21 cellular contexts compared by ENCODE assay signal in the genomic region with DNA sequence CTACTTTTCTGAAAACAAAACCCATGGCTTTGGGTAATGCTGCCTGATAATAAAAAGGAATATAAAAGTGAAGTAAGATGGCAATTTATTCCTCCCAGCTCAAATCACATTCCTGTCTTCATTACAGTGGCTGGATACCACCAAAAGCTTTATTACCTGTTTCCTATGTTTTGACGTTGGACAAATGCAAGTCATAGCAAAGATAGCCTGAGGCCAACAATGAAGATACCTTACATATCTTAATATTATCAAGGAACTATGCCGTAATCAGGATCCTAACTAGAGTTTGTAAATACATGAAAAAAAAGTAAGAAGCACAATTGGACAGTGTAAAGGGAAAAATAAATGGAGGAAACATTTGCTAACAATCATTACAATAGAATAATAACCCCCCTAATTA.
DNase-seq lines count a peak whose midpoint lies in the region; ATAC-seq and TF ChIP-seq lines count a peak whose summit lies in the region.
"Had no signal": no experiment of that assay in that cellular context is flagged by ENCODE, and none has a peak within 500 bp of the region (broad histone marks: within the 10 kb centered on the region; RNA-seq: fewer than 3 reads in every experiment).

No MANE protein-coding gene starts in this region.

- H3K27ac Mint-ChIP-seq in activated naive CD8-positive, alpha-beta T cell treated with anti-CD3 and anti-CD28 coated beads, Interleukin-2, amount 50 U/mL, for 24 hours = no peak overlapping the region
- H3K27ac Mint-ChIP-seq: CD14-positive monocyte, GM23338, IgD-negative memory B cell had no signal

- H3K79me2 ChIP-seq in PC-3 (ENCODE audit: low read length) = no peaks in the 10 kb centered on the region

- H3K4me2 ChIP-seq in PC-3 (ENCODE audit: low read length) = peak overlapping the region; percentile 22; the same call in 1 of the 2 replicates
- H3K4me2 ChIP-seq: GM23338 had no signal

- H3K9me2 ChIP-seq in PC-3 (replicated peaks; ENCODE audit: low read length) = no peaks in the 10 kb centered on the region

- H3F3A ChIP-seq in PC-3 (ENCODE audit: low read length, unreplicated experiment) = no peaks in the 10 kb centered on the region

- H3K36me3 ChIP-seq in PC-3 (ENCODE audit: low read depth, low read length) (no peaks in the 10 kb centered on the region), body of pancreas (replicated peaks in 1 of 2; ENCODE audit: insufficient read depth in 1 of 2, low read depth in 2 of 2) (no peaks in the 10 kb centered on the region), left lung (no peaks in the 10 kb centered on the region)
- H3K36me3 ChIP-seq: MG63 had no signal

- BruUV-seq in PC-3 (replicated peaks; lab: Mats Ljungman, UMichigan) = no TSS peak

- intact Hi-C loops in PC-3 (cut with micrococcal nuclease) = no loop called here
- intact Hi-C loops in body of pancreas (cut with DNase I) = no loop called here
- intact Hi-C loops in left lung (cut with DNase I) = no loop called here

- H3K4me3 Mint-ChIP-seq in activated naive CD8-positive, alpha-beta T cell treated with anti-CD3 and anti-CD28 coated beads, Interleukin-2, amount 50 U/mL, for 24 hours = no peak overlapping the region
- H3K4me3 Mint-ChIP-seq: CD14-positive monocyte, GM23338, IgD-negative memory B cell had no signal

- no peaks in the 10 kb centered on the region for H3K36me3 Mint-ChIP-seq in activated naive CD8-positive, alpha-beta T cell treated with anti-CD3 and anti-CD28 coated beads, Interleukin-2, amount 50 U/mL, for 24 hours (ENCODE audit: low read depth)
- H3K36me3 Mint-ChIP-seq: CD14-positive monocyte, IgD-negative memory B cell had no signal

- TF ChIP-seq POLR2A in body of pancreas (IDR thresholded peaks at IDR 0.05) = no peak

- TF ChIP-seq CTCF in PC-3 (conservative IDR thresholded peaks at IDR 0.05; ENCODE audit: low read depth, low read length) (no peak), body of pancreas (IDR thresholded peaks at IDR 0.05) (no peak), left lung (IDR thresholded peaks at IDR 0.05) (no peak)

- H3K9me3 Mint-ChIP-seq in activated naive CD8-positive, alpha-beta T cell treated with anti-CD3 and anti-CD28 coated beads, Interleukin-2, amount 50 U/mL, for 24 hours = no peaks in the 10 kb centered on the region
- H3K9me3 Mint-ChIP-seq: CD14-positive monocyte, GM23338 had no signal

- H3K9me3 ChIP-seq in PC-3 (ENCODE audit: low read length) (0 out of 2 replicates have a peak, but pooled peaks cover 4% of the 10 kb centered on the region), body of pancreas (no peaks in the 10 kb centered on the region), left lung (no peaks in the 10 kb centered on the region)
- H3K9me3 ChIP-seq: MG63 had no signal

- no peak overlapping the region for H3K4me3 ChIP-seq in PC-3 (ENCODE audit: low read length)
- no peak overlapping the region for H3K4me3 ChIP-seq in body of pancreas
- no peak overlapping the region for H3K4me3 ChIP-seq in left lung
- H3K4me3 ChIP-seq: GM12878, GM23338, MG63 had no signal

- H4K20me1 ChIP-seq in PC-3 (ENCODE audit: low read length) = no peaks in the 10 kb centered on the region

- H3K4me1 ChIP-seq in PC-3 (ENCODE audit: insufficient read depth, low read length) (no peaks in the 10 kb centered on the region), body of pancreas (peaks cover 56% of the 10 kb centered on the region), left lung (no peaks in the 10 kb centered on the region)

- H3K27ac ChIP-seq in PC-3 (ENCODE audit: low read length) = no peak overlapping the region
- peak overlapping the region in 3 of 4 donors; percentile 57 to 84 (median 79) for H3K27ac ChIP-seq in body of pancreas
- H3K27ac ChIP-seq in left lung = peak overlapping the region; percentile 16 to 70

- ATAC-seq in PC-3 (no peak), body of pancreas (no peak), left lung (no peak), GM18519 (IDR thresholded peaks at IDR 0.05; ENCODE audit: low FRiP score, unreplicated experiment) (no peak)
- no peak for ATAC-seq in activated naive CD8-positive, alpha-beta T cell treated with anti-CD3 and anti-CD28 coated beads, Interleukin-2, amount 50 U/mL, for 24 hours
- ATAC-seq: GM12878, GM23338 had no signal

- no peaks in the 10 kb centered on the region for H3K4me1 Mint-ChIP-seq in activated naive CD8-positive, alpha-beta T cell treated with anti-CD3 and anti-CD28 coated beads, Interleukin-2, amount 50 U/mL, for 24 hours
- H3K4me1 Mint-ChIP-seq: CD14-positive monocyte, IgD-negative memory B cell had no signal

- DNase-seq in PC-3 (peak; percentile 19), body of pancreas (no peak), left lung (no peak), NCI-H446 treated with DMSO at 0.1 percent for 48 hours (lab: John Stamatoyannopoulos, UW) (no peak), NCI-H2029 (lab: John Stamatoyannopoulos, UW) (no peak)
- DNase-seq in activated naive CD8-positive, alpha-beta T cell treated with anti-CD3 and anti-CD28 coated beads, Interleukin-2, amount 50 U/mL, for 24 hours = no peak
- DNase-seq: GF-D8; HCEC 1CT; Karpas-422; MG63; NCI-H1092; NCI-H1436 treated with DMSO at 0.1 percent for 48 hours; NCI-H2029 treated with DMSO at 0.1 percent for 48 hours; NCI-H2171; NCI-H748 treated with DMSO at 0.1 percent for 48 hours; NK-92 treated with Interleukin-12 subunit alpha and Interleukin-12 subunit beta, amount 100 ng/mL, for 24 hours had no signal

- H3K27me3 ChIP-seq in PC-3 (ENCODE audit: low read length) = no peaks in the 10 kb centered on the region
- H3K27me3 ChIP-seq in body of pancreas = no peaks in the 10 kb centered on the region
- no peaks in the 10 kb centered on the region for H3K27me3 ChIP-seq in left lung
- H3K27me3 ChIP-seq: MG63 had no signal

- H3K9ac ChIP-seq in PC-3 (ENCODE audit: low read length) = no peak overlapping the region

- WGBS in body of pancreas, 2 donors = 33 to 50% methylated on average over 2 of the region's 2 CpGs

- POLR2A ChIA-PET in PC-3 (lab: Charles Lee; ENCODE audit: unreplicated experiment) = no interaction called here

- no peaks in the 10 kb centered on the region for H3K27me3 Mint-ChIP-seq in activated naive CD8-positive, alpha-beta T cell treated with anti-CD3 and anti-CD28 coated beads, Interleukin-2, amount 50 U/mL, for 24 hours
- H3K27me3 Mint-ChIP-seq: IgD-negative memory B cell had no signal

- CTCF ChIA-PET in PC-3 (lab: Charles Lee) = no interaction called here

- no peak overlapping the region for H2AFZ ChIP-seq in PC-3 (ENCODE audit: low read length)
- H2AFZ ChIP-seq: GM23338 had no signal
